In the genomic region with DNA sequence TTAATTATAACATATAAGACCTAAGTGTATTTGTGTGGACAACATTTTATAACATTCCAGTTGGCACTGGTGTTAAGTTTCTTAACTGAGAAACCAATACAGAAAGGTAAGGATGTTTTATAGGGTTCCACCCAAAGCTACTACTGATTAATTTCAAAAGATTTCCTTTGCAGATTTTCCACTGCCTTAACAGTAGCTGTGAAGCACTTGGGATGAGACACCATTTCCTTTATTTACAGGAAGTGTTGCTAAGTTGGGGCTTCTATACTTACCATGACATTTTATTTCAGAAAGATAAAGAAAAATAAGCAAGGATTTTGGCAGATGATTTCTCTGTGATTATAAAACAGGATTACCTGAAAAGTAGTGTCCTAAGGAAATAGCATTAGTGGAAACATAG, we compare ENCODE assay signal across 40 cellular contexts.
"Had no signal": no experiment of that assay in that cellular context is flagged by ENCODE, and none has a peak within 500 bp of the region (broad histone marks: within the 10 kb centered on the region; RNA-seq: fewer than 3 reads in every experiment).

No MANE protein-coding gene starts in this region.

- H3K27me3 ChIP-seq: ascending aorta, cardiac muscle cell had no signal

- DNase-seq: activated CD4-positive, alpha-beta memory T cell treated with anti-CD3 and anti-CD28 coated beads, Interleukin-2, amount 10 ng/mL, durations not matched to agents 7 days and 5 days; activated CD4-positive, alpha-beta T cell treated with anti-CD3 and anti-CD28 coated beads for 1 hour; activated CD4-positive, alpha-beta T cell treated with anti-CD3 and anti-CD28 coated beads for 36 hours; activated CD4-positive, alpha-beta T cell treated with anti-CD3 and anti-CD28 coated beads for 48 hours; activated CD4-positive, alpha-beta T cell treated with anti-CD3 and anti-CD28 coated beads, Interleukin-2, amount 10 ng/mL, durations not matched to agents 7 days and 5 days; activated CD4-positive, alpha-beta T cell treated with anti-CD3 and anti-CD28 coated beads, Interleukin-2, amount 50 U/mL, for 48 hours; activated CD4-positive, CD25-positive, alpha-beta regulatory T cell; activated CD8-positive, alpha-beta memory T cell treated with anti-CD3 and anti-CD28 coated beads for 24 hours; activated CD8-positive, alpha-beta memory T cell treated with anti-CD3 and anti-CD28 coated beads, Interleukin-2, amount 10 ng/mL, durations not matched to agents 7 days and 5 days; activated CD8-positive, alpha-beta memory T cell treated with anti-CD3 and anti-CD28 coated beads, Interleukin-2, amount 50 U/mL, for 48 hours; activated CD8-positive, alpha-beta T cell treated with anti-CD3 and anti-CD28 coated beads, Interleukin-2, amount 10 ng/mL, durations not matched to agents 7 days and 5 days; activated effector memory CD4-positive, alpha-beta T cell treated with Interleukin-2 at 50 U/mL for 16 hours; activated gamma-delta T cell; activated naive CD4-positive, alpha-beta T cell treated with anti-CD3 and anti-CD28 coated beads, Interleukin-2, amount 10 ng/mL, durations not matched to agents 7 days and 5 days; activated naive CD4-positive, alpha-beta T cell treated with Interleukin-2 at 50 U/mL for 16 hours; activated naive CD8-positive, alpha-beta T cell treated with anti-CD3 and anti-CD28 coated beads, Interleukin-2, amount 10 ng/mL, durations not matched to agents 7 days and 5 days; activated naive CD8-positive, alpha-beta T cell treated with anti-CD3 and anti-CD28 coated beads, Interleukin-2, amount 50 U/mL, for 24 hours; activated T-cell treated with anti-CD3 and anti-CD28 coated beads, Interleukin-2, amount 50 U/mL, for 24 hours; activated T-cell treated with anti-CD3 and anti-CD28 coated beads, Interleukin-2, amount 50 U/mL, for 48 hours; amygdala; anterior cingulate cortex; caudate nucleus; cerebellar nuclear complex; SW 1271; T-helper 1 cell; T-helper 2 cell; T-helper 9 cell; WERI-Rb-1 had no signal

- H3K27ac Mint-ChIP-seq: activated CD4-positive, alpha-beta memory T cell treated with anti-CD3 and anti-CD28 coated beads, Interleukin-2, amount 10 ng/mL, durations not matched to agents 7 days and 5 days; activated CD4-positive, alpha-beta T cell treated with anti-CD3 and anti-CD28 coated beads for 36 hours; activated CD4-positive, alpha-beta T cell treated with anti-CD3 and anti-CD28 coated beads, Interleukin-2, amount 10 ng/mL, durations not matched to agents 7 days and 5 days; activated CD8-positive, alpha-beta memory T cell treated with anti-CD3 and anti-CD28 coated beads, Interleukin-2, amount 10 ng/mL, durations not matched to agents 7 days and 5 days; activated CD8-positive, alpha-beta T cell treated with anti-CD3 and anti-CD28 coated beads, Interleukin-2, amount 10 ng/mL, durations not matched to agents 7 days and 5 days; activated naive CD4-positive, alpha-beta T cell treated with anti-CD3 and anti-CD28 coated beads, Interleukin-2, amount 10 ng/mL, durations not matched to agents 7 days and 5 days; activated naive CD4-positive, alpha-beta T cell treated with anti-CD3 and anti-CD28 coated beads, Interleukin-2, amount 50 U/mL, for 24 hours; activated naive CD8-positive, alpha-beta T cell; activated naive CD8-positive, alpha-beta T cell treated with anti-CD3 and anti-CD28 coated beads, Interleukin-2, amount 10 ng/mL, durations not matched to agents 7 days and 5 days; activated naive CD8-positive, alpha-beta T cell treated with anti-CD3 and anti-CD28 coated beads, Interleukin-2, amount 50 U/mL, for 24 hours; activated T-cell treated with anti-CD3 and anti-CD28 coated beads, Interleukin-2, amount 50 U/mL, for 24 hours; activated T-helper 2 cell treated with anti-CD3 and anti-CD28 coated beads, Interferon-gamma antibody, Interleukin-2, Interleukin-4, amounts not matched to agents 10 μg/mL and 5 μg/mL and 100 μg/mL, durations not matched to agents 14 hours and 24 hours and 36 hours; brain; T-helper 1 cell treated with Interleukin-12 subunit alpha and Interleukin-12 subunit beta and Interleukin-4 antibody, amounts not matched to agents 30 μg/mL and 1 μg/mL, for 36 hours; T-helper 2 cell treated with Interferon-gamma antibody and Interleukin-4, amounts not matched to agents 5 μg/mL and 100 μg/mL, for 36 hours; WTC11 had no signal

- H3K9me3 Mint-ChIP-seq: activated CD4-positive, alpha-beta T cell treated with anti-CD3 and anti-CD28 coated beads, Interleukin-2, amount 10 ng/mL, durations not matched to agents 7 days and 5 days; activated naive CD4-positive, alpha-beta T cell treated with anti-CD3 and anti-CD28 coated beads, Interleukin-2, amount 10 ng/mL, durations not matched to agents 7 days and 5 days; activated naive CD4-positive, alpha-beta T cell treated with anti-CD3 and anti-CD28 coated beads, Interleukin-2, amount 50 U/mL, for 24 hours; activated naive CD8-positive, alpha-beta T cell treated with anti-CD3 and anti-CD28 coated beads, Interleukin-2, amount 10 ng/mL, durations not matched to agents 7 days and 5 days; activated T-helper 2 cell treated with anti-CD3 and anti-CD28 coated beads, Interferon-gamma antibody, Interleukin-2, Interleukin-4, amounts not matched to agents 10 μg/mL and 5 μg/mL and 100 μg/mL, durations not matched to agents 14 hours and 24 hours and 36 hours; T-helper 1 cell treated with Interleukin-12 subunit alpha and Interleukin-12 subunit beta and Interleukin-4 antibody, amounts not matched to agents 30 μg/mL and 1 μg/mL, for 36 hours; T-helper 2 cell treated with Interferon-gamma antibody and Interleukin-4, amounts not matched to agents 5 μg/mL and 100 μg/mL, for 36 hours had no signal

- FAIRE-seq: bronchial epithelial cell had no signal

- H3K27me3 Mint-ChIP-seq: activated CD4-positive, alpha-beta memory T cell treated with anti-CD3 and anti-CD28 coated beads, Interleukin-2, amount 10 ng/mL, durations not matched to agents 7 days and 5 days; activated CD4-positive, alpha-beta T cell treated with anti-CD3 and anti-CD28 coated beads for 36 hours; activated CD4-positive, alpha-beta T cell treated with anti-CD3 and anti-CD28 coated beads, Interleukin-2, amount 10 ng/mL, durations not matched to agents 7 days and 5 days; activated CD8-positive, alpha-beta memory T cell treated with anti-CD3 and anti-CD28 coated beads, Interleukin-2, amount 10 ng/mL, durations not matched to agents 7 days and 5 days; activated naive CD4-positive, alpha-beta T cell treated with anti-CD3 and anti-CD28 coated beads, Interleukin-2, amount 10 ng/mL, durations not matched to agents 7 days and 5 days; activated naive CD4-positive, alpha-beta T cell treated with anti-CD3 and anti-CD28 coated beads, Interleukin-2, amount 50 U/mL, for 24 hours; activated naive CD8-positive, alpha-beta T cell; activated naive CD8-positive, alpha-beta T cell treated with anti-CD3 and anti-CD28 coated beads, Interleukin-2, amount 50 U/mL, for 24 hours; activated T-cell treated with anti-CD3 and anti-CD28 coated beads, Interleukin-2, amount 50 U/mL, for 24 hours; brain; central memory CD8-positive, alpha-beta T cell had no signal

- H3K4me1 Mint-ChIP-seq: activated CD4-positive, alpha-beta memory T cell treated with anti-CD3 and anti-CD28 coated beads, Interleukin-2, amount 10 ng/mL, durations not matched to agents 7 days and 5 days; activated CD4-positive, alpha-beta T cell treated with anti-CD3 and anti-CD28 coated beads for 36 hours; activated CD4-positive, alpha-beta T cell treated with anti-CD3 and anti-CD28 coated beads, Interleukin-2, amount 10 ng/mL, durations not matched to agents 7 days and 5 days; activated CD8-positive, alpha-beta memory T cell treated with anti-CD3 and anti-CD28 coated beads, Interleukin-2, amount 10 ng/mL, durations not matched to agents 7 days and 5 days; activated naive CD4-positive, alpha-beta T cell treated with anti-CD3 and anti-CD28 coated beads, Interleukin-2, amount 10 ng/mL, durations not matched to agents 7 days and 5 days; activated naive CD4-positive, alpha-beta T cell treated with anti-CD3 and anti-CD28 coated beads, Interleukin-2, amount 50 U/mL, for 24 hours; activated naive CD8-positive, alpha-beta T cell treated with anti-CD3 and anti-CD28 coated beads, Interleukin-2, amount 10 ng/mL, durations not matched to agents 7 days and 5 days; activated naive CD8-positive, alpha-beta T cell treated with anti-CD3 and anti-CD28 coated beads, Interleukin-2, amount 50 U/mL, for 24 hours; central memory CD8-positive, alpha-beta T cell had no signal

- H3K4me1 ChIP-seq: ascending aorta had no signal

- H3K27ac ChIP-seq: ascending aorta, cardiac muscle cell, WERI-Rb-1 had no signal

- H3K36me3 ChIP-seq: ascending aorta, cardiac muscle cell, WERI-Rb-1 had no signal

- H3K36me3 Mint-ChIP-seq: activated CD8-positive, alpha-beta memory T cell treated with anti-CD3 and anti-CD28 coated beads, Interleukin-2, amount 10 ng/mL, durations not matched to agents 7 days and 5 days; activated naive CD4-positive, alpha-beta T cell treated with anti-CD3 and anti-CD28 coated beads, Interleukin-2, amount 10 ng/mL, durations not matched to agents 7 days and 5 days; activated naive CD4-positive, alpha-beta T cell treated with anti-CD3 and anti-CD28 coated beads, Interleukin-2, amount 50 U/mL, for 24 hours; activated naive CD8-positive, alpha-beta T cell; activated naive CD8-positive, alpha-beta T cell treated with anti-CD3 and anti-CD28 coated beads, Interleukin-2, amount 10 ng/mL, durations not matched to agents 7 days and 5 days; brain had no signal

- ATAC-seq: activated CD4-positive, alpha-beta T cell treated with anti-CD3 and anti-CD28 coated beads for 36 hours; activated CD4-positive, CD25-positive, alpha-beta regulatory T cell treated with anti-CD3 and anti-CD28 coated beads, Interleukin-2, amount 50 U/mL, for 24 hours; activated CD8-positive, alpha-beta memory T cell treated with anti-CD3 and anti-CD28 coated beads, Interleukin-2, amount 10 ng/mL, durations not matched to agents 7 days and 5 days; activated CD8-positive, alpha-beta T cell treated with anti-CD3 and anti-CD28 coated beads, Interleukin-2, amount 10 ng/mL, durations not matched to agents 7 days and 5 days; activated naive CD8-positive, alpha-beta T cell treated with anti-CD3 and anti-CD28 coated beads, Interleukin-2, amount 50 U/mL, for 24 hours; WTC11 had no signal

- H3K4me3 Mint-ChIP-seq: activated CD4-positive, alpha-beta memory T cell treated with anti-CD3 and anti-CD28 coated beads, Interleukin-2, amount 10 ng/mL, durations not matched to agents 7 days and 5 days; activated CD4-positive, alpha-beta T cell treated with anti-CD3 and anti-CD28 coated beads for 36 hours; activated CD4-positive, alpha-beta T cell treated with anti-CD3 and anti-CD28 coated beads, Interleukin-2, amount 10 ng/mL, durations not matched to agents 7 days and 5 days; activated CD8-positive, alpha-beta memory T cell treated with anti-CD3 and anti-CD28 coated beads, Interleukin-2, amount 10 ng/mL, durations not matched to agents 7 days and 5 days; activated CD8-positive, alpha-beta T cell treated with anti-CD3 and anti-CD28 coated beads, Interleukin-2, amount 10 ng/mL, durations not matched to agents 7 days and 5 days; activated naive CD4-positive, alpha-beta T cell treated with anti-CD3 and anti-CD28 coated beads, Interleukin-2, amount 10 ng/mL, durations not matched to agents 7 days and 5 days; activated naive CD4-positive, alpha-beta T cell treated with anti-CD3 and anti-CD28 coated beads, Interleukin-2, amount 50 U/mL, for 24 hours; activated naive CD8-positive, alpha-beta T cell; activated naive CD8-positive, alpha-beta T cell treated with anti-CD3 and anti-CD28 coated beads, Interleukin-2, amount 10 ng/mL, durations not matched to agents 7 days and 5 days; activated naive CD8-positive, alpha-beta T cell treated with anti-CD3 and anti-CD28 coated beads, Interleukin-2, amount 50 U/mL, for 24 hours; activated T-cell treated with anti-CD3 and anti-CD28 coated beads, Interleukin-2, amount 50 U/mL, for 24 hours; brain; central memory CD8-positive, alpha-beta T cell; T-helper 1 cell treated with Interleukin-12 subunit alpha and Interleukin-12 subunit beta and Interleukin-4 antibody, amounts not matched to agents 30 μg/mL and 1 μg/mL, for 36 hours; T-helper 2 cell treated with Interferon-gamma antibody and Interleukin-4, amounts not matched to agents 5 μg/mL and 100 μg/mL, for 36 hours; WTC11 had no signal

- H3K4me3 ChIP-seq: ascending aorta, cardiac muscle cell had no signal
